ENCODE assay signal across 4 cellular contexts in the genomic region with DNA sequence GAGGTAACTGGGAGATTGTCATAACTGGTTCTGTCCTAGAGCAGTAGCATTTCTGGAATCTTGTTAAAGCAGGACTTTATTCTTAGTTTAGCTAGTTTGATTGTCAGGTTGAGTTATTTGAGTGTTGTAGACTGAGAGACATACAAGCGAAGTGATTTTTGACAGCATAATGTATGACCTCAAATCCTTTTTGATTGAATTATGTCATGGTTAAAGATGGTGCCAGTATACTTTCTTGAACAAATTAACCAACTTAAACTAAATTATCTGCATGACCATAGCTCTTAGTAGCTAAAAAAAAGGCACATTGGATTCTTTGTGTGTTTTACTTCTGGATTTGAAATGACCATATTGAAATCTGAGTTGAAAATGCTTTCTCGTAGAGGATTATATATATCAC.
TF ChIP-seq lines count a peak whose summit lies in the region.

No MANE protein-coding gene starts in this region.

TF ChIP-seq in SK-N-SH treated with all-trans-retinoic acid at 6 μM for 48 hours, 23 proteins besides CTCF, POLR2A, EP300 and RAD21 (continues in another document):
- TF ChIP-seq, protein P1, sequence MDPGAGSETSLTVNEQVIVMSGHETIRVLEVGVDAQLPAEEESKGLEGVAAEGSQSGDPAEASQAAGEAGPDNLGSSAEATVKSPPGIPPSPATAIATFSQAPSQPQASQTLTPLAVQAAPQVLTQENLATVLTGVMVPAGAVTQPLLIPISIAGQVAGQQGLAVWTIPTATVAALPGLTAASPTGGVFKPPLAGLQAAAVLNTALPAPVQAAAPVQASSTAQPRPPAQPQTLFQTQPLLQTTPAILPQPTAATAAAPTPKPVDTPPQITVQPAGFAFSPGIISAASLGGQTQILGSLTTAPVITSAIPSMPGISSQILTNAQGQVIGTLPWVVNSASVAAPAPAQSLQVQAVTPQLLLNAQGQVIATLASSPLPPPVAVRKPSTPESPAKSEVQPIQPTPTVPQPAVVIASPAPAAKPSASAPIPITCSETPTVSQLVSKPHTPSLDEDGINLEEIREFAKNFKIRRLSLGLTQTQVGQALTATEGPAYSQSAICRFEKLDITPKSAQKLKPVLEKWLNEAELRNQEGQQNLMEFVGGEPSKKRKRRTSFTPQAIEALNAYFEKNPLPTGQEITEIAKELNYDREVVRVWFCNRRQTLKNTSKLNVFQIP (CRISPR knock-in tag; IDR thresholded peaks at IDR 0.05; ENCODE audit: borderline replicate concordance, low read depth), result no peak
- peak; percentile 53; the same call in 1 of the 2 replicates for TF ChIP-seq ZC3H10 (CRISPR knock-in tag; IDR thresholded peaks at IDR 0.05)
- TF ChIP-seq, protein P2, sequence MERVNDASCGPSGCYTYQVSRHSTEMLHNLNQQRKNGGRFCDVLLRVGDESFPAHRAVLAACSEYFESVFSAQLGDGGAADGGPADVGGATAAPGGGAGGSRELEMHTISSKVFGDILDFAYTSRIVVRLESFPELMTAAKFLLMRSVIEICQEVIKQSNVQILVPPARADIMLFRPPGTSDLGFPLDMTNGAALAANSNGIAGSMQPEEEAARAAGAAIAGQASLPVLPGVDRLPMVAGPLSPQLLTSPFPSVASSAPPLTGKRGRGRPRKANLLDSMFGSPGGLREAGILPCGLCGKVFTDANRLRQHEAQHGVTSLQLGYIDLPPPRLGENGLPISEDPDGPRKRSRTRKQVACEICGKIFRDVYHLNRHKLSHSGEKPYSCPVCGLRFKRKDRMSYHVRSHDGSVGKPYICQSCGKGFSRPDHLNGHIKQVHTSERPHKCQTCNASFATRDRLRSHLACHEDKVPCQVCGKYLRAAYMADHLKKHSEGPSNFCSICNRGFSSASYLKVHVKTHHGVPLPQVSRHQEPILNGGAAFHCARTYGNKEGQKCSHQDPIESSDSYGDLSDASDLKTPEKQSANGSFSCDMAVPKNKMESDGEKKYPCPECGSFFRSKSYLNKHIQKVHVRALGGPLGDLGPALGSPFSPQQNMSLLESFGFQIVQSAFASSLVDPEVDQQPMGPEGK (CRISPR knock-in tag; IDR thresholded peaks at IDR 0.05; ENCODE audit: borderline replicate concordance), result peak; percentile 47; the same call in 1 of the 2 replicates
- TF ChIP-seq, protein P3, sequence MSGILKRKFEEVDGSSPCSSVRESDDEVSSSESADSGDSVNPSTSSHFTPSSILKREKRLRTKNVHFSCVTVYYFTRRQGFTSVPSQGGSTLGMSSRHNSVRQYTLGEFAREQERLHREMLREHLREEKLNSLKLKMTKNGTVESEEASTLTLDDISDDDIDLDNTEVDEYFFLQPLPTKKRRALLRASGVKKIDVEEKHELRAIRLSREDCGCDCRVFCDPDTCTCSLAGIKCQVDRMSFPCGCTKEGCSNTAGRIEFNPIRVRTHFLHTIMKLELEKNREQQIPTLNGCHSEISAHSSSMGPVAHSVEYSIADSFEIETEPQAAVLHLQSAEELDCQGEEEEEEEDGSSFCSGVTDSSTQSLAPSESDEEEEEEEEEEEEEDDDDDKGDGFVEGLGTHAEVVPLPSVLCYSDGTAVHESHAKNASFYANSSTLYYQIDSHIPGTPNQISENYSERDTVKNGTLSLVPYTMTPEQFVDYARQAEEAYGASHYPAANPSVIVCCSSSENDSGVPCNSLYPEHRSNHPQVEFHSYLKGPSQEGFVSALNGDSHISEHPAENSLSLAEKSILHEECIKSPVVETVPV (CRISPR knock-in tag; IDR thresholded peaks at IDR 0.05), result 0 out of 2 replicates have a peak, but pooled peaks have one; percentile 33

TF ChIP-seq in SK-N-SH, 30 proteins besides CTCF, POLR2A, EP300 and RAD21 (continued from another document):
- TF ChIP-seq YY1 (IDR thresholded peaks at IDR 0.05; ENCODE audit: low read depth), result no peak
- TF ChIP-seq, protein P4, sequence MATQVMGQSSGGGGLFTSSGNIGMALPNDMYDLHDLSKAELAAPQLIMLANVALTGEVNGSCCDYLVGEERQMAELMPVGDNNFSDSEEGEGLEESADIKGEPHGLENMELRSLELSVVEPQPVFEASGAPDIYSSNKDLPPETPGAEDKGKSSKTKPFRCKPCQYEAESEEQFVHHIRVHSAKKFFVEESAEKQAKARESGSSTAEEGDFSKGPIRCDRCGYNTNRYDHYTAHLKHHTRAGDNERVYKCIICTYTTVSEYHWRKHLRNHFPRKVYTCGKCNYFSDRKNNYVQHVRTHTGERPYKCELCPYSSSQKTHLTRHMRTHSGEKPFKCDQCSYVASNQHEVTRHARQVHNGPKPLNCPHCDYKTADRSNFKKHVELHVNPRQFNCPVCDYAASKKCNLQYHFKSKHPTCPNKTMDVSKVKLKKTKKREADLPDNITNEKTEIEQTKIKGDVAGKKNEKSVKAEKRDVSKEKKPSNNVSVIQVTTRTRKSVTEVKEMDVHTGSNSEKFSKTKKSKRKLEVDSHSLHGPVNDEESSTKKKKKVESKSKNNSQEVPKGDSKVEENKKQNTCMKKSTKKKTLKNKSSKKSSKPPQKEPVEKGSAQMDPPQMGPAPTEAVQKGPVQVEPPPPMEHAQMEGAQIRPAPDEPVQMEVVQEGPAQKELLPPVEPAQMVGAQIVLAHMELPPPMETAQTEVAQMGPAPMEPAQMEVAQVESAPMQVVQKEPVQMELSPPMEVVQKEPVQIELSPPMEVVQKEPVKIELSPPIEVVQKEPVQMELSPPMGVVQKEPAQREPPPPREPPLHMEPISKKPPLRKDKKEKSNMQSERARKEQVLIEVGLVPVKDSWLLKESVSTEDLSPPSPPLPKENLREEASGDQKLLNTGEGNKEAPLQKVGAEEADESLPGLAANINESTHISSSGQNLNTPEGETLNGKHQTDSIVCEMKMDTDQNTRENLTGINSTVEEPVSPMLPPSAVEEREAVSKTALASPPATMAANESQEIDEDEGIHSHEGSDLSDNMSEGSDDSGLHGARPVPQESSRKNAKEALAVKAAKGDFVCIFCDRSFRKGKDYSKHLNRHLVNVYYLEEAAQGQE (IDR thresholded peaks at IDR 0.05; ENCODE audit: low read depth, low read length), result no peak
- no peak for TF ChIP-seq FOXM1 (IDR thresholded peaks at IDR 0.05; ENCODE audit: low read depth)
- TF ChIP-seq POLR2AphosphoS5 (IDR thresholded peaks at IDR 0.05; ENCODE audit: low read depth, low read length), result no peak

TF ChIP-seq in K562, 482 proteins besides CTCF, POLR2A, EP300 and RAD21 (continued from another document):
- TF ChIP-seq, protein P5, sequence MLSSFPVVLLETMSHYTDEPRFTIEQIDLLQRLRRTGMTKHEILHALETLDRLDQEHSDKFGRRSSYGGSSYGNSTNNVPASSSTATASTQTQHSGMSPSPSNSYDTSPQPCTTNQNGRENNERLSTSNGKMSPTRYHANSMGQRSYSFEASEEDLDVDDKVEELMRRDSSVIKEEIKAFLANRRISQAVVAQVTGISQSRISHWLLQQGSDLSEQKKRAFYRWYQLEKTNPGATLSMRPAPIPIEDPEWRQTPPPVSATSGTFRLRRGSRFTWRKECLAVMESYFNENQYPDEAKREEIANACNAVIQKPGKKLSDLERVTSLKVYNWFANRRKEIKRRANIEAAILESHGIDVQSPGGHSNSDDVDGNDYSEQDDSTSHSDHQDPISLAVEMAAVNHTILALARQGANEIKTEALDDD (IDR thresholded peaks at IDR 0.05), result 0 out of 2 replicates have a peak, but pooled peaks have one; percentile 18
- TF ChIP-seq MEIS2 (IDR thresholded peaks at IDR 0.05; ENCODE audit: partially characterized antibody), result peak; percentile 38
- no peak for TF ChIP-seq BMI1 (IDR thresholded peaks at IDR 0.05; ENCODE audit: low read length)

TF ChIP-seq in neural cell, 6 proteins besides CTCF, POLR2A, EP300 and RAD21 (continued from another document):
- TF ChIP-seq SMC3 (conservative IDR thresholded peaks at IDR 0.05; ENCODE audit: poor library complexity) (no peak), MXI1 (conservative IDR thresholded peaks at IDR 0.05; ENCODE audit: poor library complexity, severe bottlenecking) (no peak), EZH2 (IDR thresholded peaks at IDR 0.05; ENCODE audit: borderline replicate concordance, insufficient read depth, low read length, poor library complexity, severe bottlenecking) (no peak)
- TF ChIP-seq, protein P4 (IDR thresholded peaks at IDR 0.05; ENCODE audit: borderline replicate concordance), result no peak
